ENCODE assay signal across 18 cellular contexts in genomic region chr7:87709258-87709657, GRCh38.
"Had no signal": no experiment of that assay in that cellular context is flagged by ENCODE, and none has a peak within 500 bp of the region (broad histone marks: within the 10 kb centered on the region; RNA-seq: fewer than 3 reads in every experiment).

No MANE protein-coding gene starts in this region.

- H3K9me3 ChIP-seq: esophagus muscularis mucosa, prostate gland, thyroid gland had no signal

- H3K36me3 ChIP-seq: esophagus muscularis mucosa, prostate gland, thyroid gland had no signal

- H3K27ac ChIP-seq: esophagus muscularis mucosa, prostate gland, skin epidermis, thyroid gland had no signal

- H3K4me1 ChIP-seq: esophagus muscularis mucosa, prostate gland, thyroid gland had no signal

- DNase-seq: activated CD4-positive, alpha-beta T cell treated with anti-CD3 and anti-CD28 coated beads, Interleukin-2, amount 10 ng/mL, durations not matched to agents 7 days and 5 days; activated CD8-positive, alpha-beta memory T cell treated with anti-CD3 and anti-CD28 coated beads, Interleukin-2, amount 50 U/mL, for 48 hours; activated gamma-delta T cell; activated T-cell treated with anti-CD3 and anti-CD28 coated beads, Interleukin-2, amount 50 U/mL, for 72 hours; caudate nucleus; glutamatergic neuron; islet precursor cell; right cardiac atrium; stimulated activated CD4-positive, alpha-beta T cell treated with anti-CD3 and anti-CD28 coated beads, Interleukin-15, amount 100 ng/mL, for 24 hours; stimulated activated CD4-positive, alpha-beta T cell treated with anti-CD3 and anti-CD28 coated beads, Interleukin-4, amount 100 ng/mL, for 1 hour; stimulated activated naive B cell treated with anti-CD40 and anti-IgM and Interleukin-4, amounts not matched to agents 10 μg/mL and 1 μg/mL and 100 μg/mL, for 72 hours; T-helper 2 cell; thyroid gland had no signal

- H3K4me3 ChIP-seq: esophagus muscularis mucosa, prostate gland, skin epidermis, thyroid gland had no signal

- H3K27me3 ChIP-seq: esophagus muscularis mucosa, thyroid gland had no signal

- ATAC-seq: activated naive CD4-positive, alpha-beta T cell treated with anti-CD3 and anti-CD28 coated beads, Interleukin-2, amount 50 U/mL, for 72 hours; activated T-cell treated with anti-CD3 and anti-CD28 coated beads, Interleukin-2, amount 50 U/mL, for 72 hours; left lobe of liver; right cardiac atrium; stimulated activated naive B cell treated with anti-CD40 and anti-IgM and Interleukin-4, amounts not matched to agents 10 μg/mL and 1 μg/mL and 100 μg/mL, for 72 hours had no signal
